1 cellular context compared by ENCODE assay signal in genomic region chr22:29267858-29268510, GRCh38.
TF ChIP-seq lines count a peak whose summit lies in the region.

Gene EWSR1, plus strand, starts transcription at chr22:29268268. Its CDS starts 69 bp downstream, at chr22:29268337.
Gene RHBDD3, minus strand, starts transcription at chr22:29267981. Its CDS starts 2,355 bp downstream, at chr22:29265626.

TF ChIP-seq in K562, 482 proteins besides CTCF, POLR2A, EP300 and RAD21 (continued from another document and continues in another):
- TF ChIP-seq ZNF407 (IDR thresholded peaks at IDR 0.05; ENCODE audit: low read depth): no peak
- TF ChIP-seq MGA (IDR thresholded peaks at IDR 0.05): peak; percentile 51; the same call in 1 of the 2 replicates
- peak; percentile 31 to 73 for TF ChIP-seq E2F6 (IDR thresholded peaks at IDR 0.05; ENCODE audit: borderline replicate concordance in 1 of 2, extremely low read depth in 1 of 2, insufficient read depth in 1 of 2, insufficient read length in 1 of 2, low read depth in 1 of 2, low read length in 1 of 2, poor library complexity in 1 of 2, severe bottlenecking in 1 of 2)
- TF ChIP-seq ZFPM2 (CRISPR knock-in tag; IDR thresholded peaks at IDR 0.05): no peak
- no peak for TF ChIP-seq CREB3 (tag; conservative IDR thresholded peaks at IDR 0.05; ENCODE audit: low read depth)
- no peak for TF ChIP-seq HBP1 (CRISPR knock-in tag; IDR thresholded peaks at IDR 0.05)
- peak; percentile 98 for TF ChIP-seq RBFOX2 (IDR thresholded peaks at IDR 0.05; ENCODE audit: low read depth, low read length)
- 0 out of 2 replicates have a peak, but pooled peaks have one; percentile 18 for TF ChIP-seq ATF6 (CRISPR knock-in tag; IDR thresholded peaks at IDR 0.05)
- TF ChIP-seq ZBTB49 (CRISPR knock-in tag; IDR thresholded peaks at IDR 0.05; ENCODE audit: borderline replicate concordance): no peak
- no peak for TF ChIP-seq THRB (CRISPR knock-in tag; conservative IDR thresholded peaks at IDR 0.05)
- no peak for TF ChIP-seq THAP7 (CRISPR knock-in tag; IDR thresholded peaks at IDR 0.05)
- TF ChIP-seq SRSF7 (optimal IDR thresholded peaks at IDR 0.05; ENCODE audit: low read depth, low read length): peak; percentile 42
- TF ChIP-seq ZBTB8A (IDR thresholded peaks at IDR 0.05; ENCODE audit: partially characterized antibody): no peak
